ENCODE assay signal across 8 cellular contexts in genomic region chr7:30596043-30596641, GRCh38. TPM values are rescaled to one million over a fixed set of nuclear protein-coding genes. Genes with fewer than 3 reads are reported as not detected.
DNase-seq lines count a peak whose midpoint lies in the region; ATAC-seq and TF ChIP-seq lines count a peak whose summit lies in the region.

No MANE protein-coding gene starts in this region.

- H3K9me3 Mint-ChIP-seq in activated T-cell treated with anti-CD3 and anti-CD28 coated beads, Interleukin-2, amount 50 U/mL, for 4 hours = no peaks in the 10 kb centered on the region
- no peaks in the 10 kb centered on the region for H3K9me3 Mint-ChIP-seq in activated CD8-positive, alpha-beta T cell treated with anti-CD3 and anti-CD28 coated beads for 36 hours

- peak overlapping the region; percentile 97 for H3K27ac Mint-ChIP-seq in activated CD8-positive, alpha-beta T cell treated with anti-CD3 and anti-CD28 coated beads for 36 hours

- H3K4me1 ChIP-seq in MM.1S (ENCODE audit: low read length) = peaks cover 9% of the 10 kb centered on the region; the same call in 1 of the 2 replicates

- H3K9me2 ChIP-seq in MM.1S (replicated peaks; ENCODE audit: insufficient read depth, low read length) = no peaks in the 10 kb centered on the region

- H3F3A ChIP-seq in MM.1S (ENCODE audit: insufficient read depth, low read length) = peaks cover 18% of the 10 kb centered on the region

- intact Hi-C loops in activated CD8-positive, alpha-beta T cell treated with anti-CD3 and anti-CD28 coated beads for 36 hours (cut with micrococcal nuclease) = no loop called here

- H3K79me2 ChIP-seq in MM.1S (ENCODE audit: low read length) = peaks cover 87% of the 10 kb centered on the region

- no peaks in the 10 kb centered on the region for H3K9me3 ChIP-seq in MM.1S (replicated peaks; ENCODE audit: insufficient read depth, low read length)

- POLR2A ChIA-PET in activated CD8-positive, alpha-beta T cell treated with anti-CD3 and anti-CD28 coated beads for 36 hours (lab: Charles Lee) = interaction anchor here (1.0 to 1.2 kb wide), 3 partner anchors 10 to 101 kb away, joined by 4 to 6 read pairs (median 5); no protein-coding TSS in a partner anchor

- no peak for TF ChIP-seq CTCF in MM.1S (IDR thresholded peaks at IDR 0.05; ENCODE audit: low read length)
- TF ChIP-seq CTCF in activated CD8-positive, alpha-beta T cell treated with anti-CD3 and anti-CD28 coated beads for 36 hours (IDR thresholded peaks at IDR 0.05) = no peak

- peak overlapping the region; percentile 9 for H2AFZ ChIP-seq in MM.1S (ENCODE audit: low read length)

- no peak for ATAC-seq in activated T-cell treated with anti-CD3 and anti-CD28 coated beads, Interleukin-2, amount 50 U/mL, for 4 hours
- no peak for ATAC-seq in activated CD8-positive, alpha-beta T cell treated with anti-CD3 and anti-CD28 coated beads for 36 hours
- ATAC-seq in HG02981 (IDR thresholded peaks at IDR 0.05; ENCODE audit: unreplicated experiment) = no peak

- H3K4me3 Mint-ChIP-seq in activated T-cell treated with anti-CD3 and anti-CD28 coated beads, Interleukin-2, amount 50 U/mL, for 4 hours = peak overlapping the region; percentile 100
- H3K4me3 Mint-ChIP-seq in activated CD8-positive, alpha-beta T cell treated with anti-CD3 and anti-CD28 coated beads for 36 hours = peak overlapping the region; percentile 98

- CTCF ChIA-PET in activated CD8-positive, alpha-beta T cell treated with anti-CD3 and anti-CD28 coated beads for 36 hours (lab: Charles Lee) = no interaction called here

- no peaks in the 10 kb centered on the region for H3K27me3 ChIP-seq in MM.1S (replicated peaks; ENCODE audit: insufficient read depth, low read length)

- peak overlapping the region; percentile 79 for H3K9ac ChIP-seq in MM.1S (ENCODE audit: low read length)

- H3K4me1 Mint-ChIP-seq in activated T-cell treated with anti-CD3 and anti-CD28 coated beads, Interleukin-2, amount 50 U/mL, for 4 hours (ENCODE audit: low read depth) = peaks cover 60% of the 10 kb centered on the region
- H3K4me1 Mint-ChIP-seq in activated CD8-positive, alpha-beta T cell treated with anti-CD3 and anti-CD28 coated beads for 36 hours (ENCODE audit: low read depth) = peaks cover 54% of the 10 kb centered on the region

- 0 out of 2 replicates have a peak, but pooled peaks cover 5% of the 10 kb centered on the region for H3K36me3 ChIP-seq in MM.1S (replicated peaks; ENCODE audit: insufficient read depth, low read length)

- peaks cover 42% of the 10 kb centered on the region for H3K36me3 Mint-ChIP-seq in activated T-cell treated with anti-CD3 and anti-CD28 coated beads, Interleukin-2, amount 50 U/mL, for 4 hours (ENCODE audit: insufficient read depth)
- H3K36me3 Mint-ChIP-seq in activated CD8-positive, alpha-beta T cell treated with anti-CD3 and anti-CD28 coated beads for 36 hours (ENCODE audit: low read depth) = peaks cover 61% of the 10 kb centered on the region

- peak overlapping the region; percentile 84; the same call in 1 of the 2 replicates for H3K27ac ChIP-seq in MM.1S (ENCODE audit: low read length)

- no peak for DNase-seq in activated T-cell treated with anti-CD3 and anti-CD28 coated beads, Interleukin-2, amount 50 U/mL, for 4 hours
- DNase-seq in activated T-cell treated with anti-CD3 and anti-CD28 coated beads, Interleukin-2, amount 50 U/mL, for 48 hours = no peak
- DNase-seq in MM.1S = peak; percentile 43
- peak; percentile 27 for DNase-seq in activated CD8-positive, alpha-beta T cell treated with anti-CD3 and anti-CD28 coated beads for 36 hours
- DNase-seq in germinal center (ENCODE audit: low spot score) = peak; percentile 30
- no peak for DNase-seq in skeletal muscle cell (ENCODE audit: low read depth)
- no peak for DNase-seq in iPS-NIHi7 (ENCODE audit: extremely low spot score)

- no peaks in the 10 kb centered on the region for H4K20me1 ChIP-seq in MM.1S (ENCODE audit: insufficient read depth, low read length)

- H3K4me3 ChIP-seq in MM.1S (ENCODE audit: low read length) (peak overlapping the region; percentile 70), skeletal muscle cell (ENCODE audit: low read depth, low read length) (peak overlapping the region; percentile 100)

- no peaks in the 10 kb centered on the region for H3K27me3 Mint-ChIP-seq in activated T-cell treated with anti-CD3 and anti-CD28 coated beads, Interleukin-2, amount 50 U/mL, for 4 hours (ENCODE audit: low read depth)
- no peaks in the 10 kb centered on the region for H3K27me3 Mint-ChIP-seq in activated CD8-positive, alpha-beta T cell treated with anti-CD3 and anti-CD28 coated beads for 36 hours

- peak overlapping the region; percentile 75 for H3K4me2 ChIP-seq in MM.1S (ENCODE audit: low read depth, low read length)

RNA-seq across cellular contexts. Expression of gene GARS1, which starts 1.5 kb away (rescaled TPM):
- 100 to 1,000 TPM; 366 to 488 (median 410) TPM for total RNA-seq in activated T-cell treated with anti-CD3 and anti-CD28 coated beads, Interleukin-2, amount 50 U/mL, for 4 hours
- 100 to 1,000 TPM; 338 to 354 TPM for total RNA-seq in activated CD8-positive, alpha-beta T cell treated with anti-CD3 and anti-CD28 coated beads for 36 hours

Comparison
In these comparisons a context has a peak if more than half of its experiments do, and no peak if none do; other contexts are left out.
1. DNase-seq: peak in MM.1S (single experiment), activated CD8-positive, alpha-beta T cell treated with anti-CD3 and anti-CD28 coated beads for 36 hours (single experiment) and germinal center (single experiment); none in activated T-cell treated with anti-CD3 and anti-CD28 coated beads, Interleukin-2, amount 50 U/mL, for 4 hours (single experiment), activated T-cell treated with anti-CD3 and anti-CD28 coated beads, Interleukin-2, amount 50 U/mL, for 48 hours (0 of 2), skeletal muscle cell (single experiment) and iPS-NIHi7 (single experiment).